In the genomic region with DNA sequence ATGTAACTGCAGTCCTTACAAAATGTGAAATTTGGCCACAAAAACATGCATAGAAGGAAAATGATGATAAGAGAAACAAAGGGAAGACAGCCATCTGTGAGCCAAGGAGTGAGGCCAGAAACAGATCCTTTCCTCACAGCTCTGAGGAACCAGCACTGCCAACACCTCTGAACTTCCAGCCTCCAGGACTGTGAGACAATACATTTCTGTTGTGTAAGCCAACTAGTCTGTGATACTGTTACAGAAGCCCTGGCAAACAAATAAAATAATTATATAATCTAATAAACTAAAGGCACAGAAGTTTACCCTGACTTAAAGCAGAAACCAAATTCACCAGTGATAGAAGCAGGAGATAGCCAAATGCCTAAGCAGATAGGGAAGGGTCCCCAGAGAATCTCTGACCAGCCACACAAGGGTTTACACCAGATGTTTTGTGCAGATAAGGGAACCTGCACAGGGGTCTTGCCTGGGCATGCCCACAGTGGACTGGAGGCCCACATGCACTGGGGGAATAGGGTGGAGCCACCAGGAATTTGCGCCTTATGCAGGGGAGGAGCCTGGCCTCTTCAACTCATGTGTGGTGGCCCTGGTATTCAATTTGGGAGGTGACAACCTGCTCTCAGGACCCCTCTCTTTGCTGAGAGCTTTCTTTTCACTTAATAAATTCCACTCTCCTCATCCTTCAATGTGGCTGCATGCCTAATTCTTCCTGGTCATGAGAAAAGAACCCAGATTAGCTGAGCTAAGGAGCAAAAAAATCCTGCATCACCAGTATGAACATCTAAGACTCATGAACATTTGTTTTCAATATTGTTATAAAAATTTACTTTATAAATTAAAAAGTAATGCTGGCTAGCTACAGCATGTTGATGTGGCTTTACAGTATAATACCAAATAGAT, we compare ENCODE assay signal across 13 cellular contexts. TPM values are rescaled to one million over a fixed set of nuclear protein-coding genes. Genes with fewer than 3 reads are reported as not detected.
A peak's percentile ranks its signal among the peaks of the same experiment; 100 is the strongest.
DNase-seq lines count a peak whose midpoint lies in the region; ATAC-seq and TF ChIP-seq lines count a peak whose summit lies in the region.
"Had no signal": no experiment of that assay in that cellular context is flagged by ENCODE, and none has a peak within 500 bp of the region (broad histone marks: within the 10 kb centered on the region; RNA-seq: fewer than 3 reads in every experiment).

No MANE protein-coding gene starts in this region.

- H3K4me1 Mint-ChIP-seq in activated T-helper 2 cell treated with anti-CD3 and anti-CD28 coated beads, Interferon-gamma antibody, Interleukin-2, Interleukin-4, amounts not matched to agents 10 μg/mL and 5 μg/mL and 100 μg/mL, durations not matched to agents 14 hours and 24 hours and 36 hours (ENCODE audit: low read depth) = peaks cover 15% of the 10 kb centered on the region
- peaks cover 22% of the 10 kb centered on the region for H3K4me1 Mint-ChIP-seq in activated CD4-positive, alpha-beta T cell treated with anti-CD3 and anti-CD28 coated beads, Interleukin-2, amount 10 ng/mL, durations not matched to agents 7 days and 5 days

- H3K18ac ChIP-seq in IMR-90 (ENCODE audit: low read depth, low read length) = peak overlapping the region; percentile 95

- intact Hi-C loops in IMR-90 (cut with micrococcal nuclease) = loop anchor here (5.0 kb wide), 2 partner anchors 33 to 228 kb away; no protein-coding TSS in a partner anchor
- intact Hi-C loops in activated T-helper 2 cell treated with anti-CD3 and anti-CD28 coated beads, Interferon-gamma antibody, Interleukin-2, Interleukin-4, amounts not matched to agents 10 μg/mL and 5 μg/mL and 100 μg/mL, durations not matched to agents 14 hours and 24 hours and 36 hours (cut with micrococcal nuclease) = no loop called here

- H4K91ac ChIP-seq in IMR-90 (ENCODE audit: insufficient read depth, low read depth, low read length) = peak overlapping the region; percentile 84

- no peak overlapping the region for H3K9ac ChIP-seq in IMR-90 (ENCODE audit: low read depth, low read length)

- no TSS peak for BruUV-seq in IMR-90 (replicated peaks; lab: Mats Ljungman, UMichigan)

- no peak for TF ChIP-seq RAD21 in IMR-90 (IDR thresholded peaks at IDR 0.05; ENCODE audit: low read length)

- peaks cover 6% of the 10 kb centered on the region for H3K9me1 ChIP-seq in IMR-90 (ENCODE audit: insufficient read depth, low read length)

- peak overlapping the region; percentile 69 for H2BK120ac ChIP-seq in IMR-90 (ENCODE audit: low read depth, low read length)

- peak overlapping the region; percentile 48 for H3K4ac ChIP-seq in IMR-90 (ENCODE audit: low read depth, low read length)

- H3K27me3 ChIP-seq in BE2C (no peaks in the 10 kb centered on the region), IMR-90 (ENCODE audit: control insufficient read depth, insufficient read depth, low read length) (no peaks in the 10 kb centered on the region; the same call in 1 of the 2 replicates), foreskin keratinocyte (no peaks in the 10 kb centered on the region)

- H3K4me3 Mint-ChIP-seq in activated T-helper 2 cell treated with anti-CD3 and anti-CD28 coated beads, Interferon-gamma antibody, Interleukin-2, Interleukin-4, amounts not matched to agents 10 μg/mL and 5 μg/mL and 100 μg/mL, durations not matched to agents 14 hours and 24 hours and 36 hours (ENCODE audit: low read depth) = no peak overlapping the region
- no peak overlapping the region for H3K4me3 Mint-ChIP-seq in activated CD4-positive, alpha-beta T cell treated with anti-CD3 and anti-CD28 coated beads, Interleukin-2, amount 10 ng/mL, durations not matched to agents 7 days and 5 days
- H3K4me3 Mint-ChIP-seq: activated CD4-positive, alpha-beta T cell treated with anti-CD3 and anti-CD28 coated beads for 36 hours; naive thymus-derived CD4-positive, alpha-beta T cell; T-helper 1 cell treated with Interleukin-12 subunit alpha and Interleukin-12 subunit beta and Interleukin-4 antibody, amounts not matched to agents 30 μg/mL and 1 μg/mL, for 36 hours had no signal

- H3K4me1 ChIP-seq in BE2C = no peaks in the 10 kb centered on the region
- peaks cover 3% of the 10 kb centered on the region; the same call in 1 of the 2 replicates for H3K4me1 ChIP-seq in IMR-90 (ENCODE audit: control insufficient read depth, insufficient read depth, low read length)
- peaks cover 14% of the 10 kb centered on the region for H3K4me1 ChIP-seq in foreskin keratinocyte

- H2AFZ ChIP-seq in IMR-90 (replicated peaks; ENCODE audit: low read length, poor library complexity) = no peak overlapping the region

- ATAC-seq in IMR-90 (ENCODE audit: low read depth) = no peak
- ATAC-seq in foreskin keratinocyte = no peak
- ATAC-seq: activated CD4-positive, alpha-beta T cell treated with anti-CD3 and anti-CD28 coated beads for 36 hours; naive thymus-derived CD4-positive, alpha-beta T cell had no signal

- no peak overlapping the region for H3K27ac Mint-ChIP-seq in activated T-helper 2 cell treated with anti-CD3 and anti-CD28 coated beads, Interferon-gamma antibody, Interleukin-2, Interleukin-4, amounts not matched to agents 10 μg/mL and 5 μg/mL and 100 μg/mL, durations not matched to agents 14 hours and 24 hours and 36 hours
- H3K27ac Mint-ChIP-seq in activated CD4-positive, alpha-beta T cell treated with anti-CD3 and anti-CD28 coated beads, Interleukin-2, amount 10 ng/mL, durations not matched to agents 7 days and 5 days = no peak overlapping the region
- H3K27ac Mint-ChIP-seq: activated CD4-positive, alpha-beta T cell treated with anti-CD3 and anti-CD28 coated beads for 36 hours; T-helper 1 cell treated with Interleukin-12 subunit alpha and Interleukin-12 subunit beta and Interleukin-4 antibody, amounts not matched to agents 30 μg/mL and 1 μg/mL, for 36 hours had no signal

- CTCF ChIA-PET in IMR-90 (lab: Yijun Ruan, JAX) = no interaction called here
- CTCF ChIA-PET in activated CD4-positive, alpha-beta T cell treated with anti-CD3 and anti-CD28 coated beads, Interleukin-2, amount 10 ng/mL, durations not matched to agents 7 days and 5 days (lab: Charles Lee) = interaction anchor here (1.0 kb wide), 1 partner anchor 21 kb away, joined by 3 read pairs; no protein-coding TSS in a partner anchor

- no CpG with 5 or more reads among the region's 1 CpG for WGBS in IMR-90 (ENCODE audit: extremely low coverage in 2 of 2, insufficient read length in 1 of 2), 2 experiments

- TF ChIP-seq CTCF in BE2C (IDR thresholded peaks at IDR 0.05; ENCODE audit: low read depth, low read length) = no peak
- no peak for TF ChIP-seq CTCF in IMR-90 (conservative IDR thresholded peaks at IDR 0.05; ENCODE audit: low read depth, low read length)
- TF ChIP-seq CTCF in foreskin keratinocyte (conservative IDR thresholded peaks at IDR 0.05) = no peak

- H3K9me3 ChIP-seq in BE2C = no peaks in the 10 kb centered on the region
- H3K9me3 ChIP-seq in IMR-90 (ENCODE audit: control insufficient read depth, insufficient read depth, low read length) = no peaks in the 10 kb centered on the region
- H3K9me3 ChIP-seq: thoracic aorta had no signal

- no peaks in the 10 kb centered on the region for H4K20me1 ChIP-seq in IMR-90 (ENCODE audit: insufficient read depth, low read length)

- POLR2A ChIA-PET in IMR-90 (lab: Charles Lee; ENCODE audit: unreplicated experiment) = no interaction called here
- POLR2A ChIA-PET in activated CD4-positive, alpha-beta T cell treated with anti-CD3 and anti-CD28 coated beads, Interleukin-2, amount 10 ng/mL, durations not matched to agents 7 days and 5 days (lab: Charles Lee) = no interaction called here

- peak overlapping the region; percentile 7; the same call in 1 of the 3 replicates for H2BK15ac ChIP-seq in IMR-90 (ENCODE audit: low read depth, low read length)

- H3K4me3 ChIP-seq in BE2C (ENCODE audit: low read depth, low read length) (no peak overlapping the region), IMR-90 (ENCODE audit: insufficient read depth, low read depth, low read length) (no peak overlapping the region)
- H3K4me3 ChIP-seq: thoracic aorta had no signal

- H3K4me2 ChIP-seq in IMR-90 (ENCODE audit: low read depth, low read length) = no peak overlapping the region

- TF ChIP-seq POLR2A in IMR-90 (IDR thresholded peaks at IDR 0.05; ENCODE audit: low read depth, low read length) = no peak

- no peak overlapping the region for H3K56ac ChIP-seq in IMR-90 (ENCODE audit: extremely low read depth, insufficient read depth, low read length)

- H3K27ac ChIP-seq in IMR-90 (ENCODE audit: insufficient read depth, low read length) (peak overlapping the region; percentile 69; the same call in 1 of the 2 replicates), foreskin keratinocyte (peak overlapping the region; percentile 44)
- H3K27ac ChIP-seq: thoracic aorta had no signal

- peak overlapping the region; percentile 34 for H3K14ac ChIP-seq in IMR-90 (replicated peaks; ENCODE audit: low read depth, low read length)

- in situ Hi-C loops in IMR-90 (cut with MboI; ENCODE audit: low sequenced_read_pairs) = no loop called here

- peaks cover 4 to 22% of the 10 kb centered on the region in 2 experiments; a peak in 3 of 4 replicates for H3K79me1 ChIP-seq in IMR-90 (ENCODE audit: low read depth in 1 of 2, low read length in 2 of 2)

- peak overlapping the region; percentile 43 to 85; a peak in 3 of 4 replicates for H4K8ac ChIP-seq in IMR-90 (ENCODE audit: low read depth in 2 of 2, low read length in 2 of 2)

- H3K36me3 ChIP-seq in BE2C = no peaks in the 10 kb centered on the region
- no peaks in the 10 kb centered on the region for H3K36me3 ChIP-seq in IMR-90 (ENCODE audit: control insufficient read depth, insufficient read depth, low read length)
- H3K36me3 ChIP-seq: thoracic aorta had no signal

- peak overlapping the region; percentile 60; the same call in 1 of the 2 replicates for H3K23ac ChIP-seq in IMR-90 (ENCODE audit: low read depth, low read length)

- no peaks in the 10 kb centered on the region for H3K36me3 Mint-ChIP-seq in activated T-helper 2 cell treated with anti-CD3 and anti-CD28 coated beads, Interferon-gamma antibody, Interleukin-2, Interleukin-4, amounts not matched to agents 10 μg/mL and 5 μg/mL and 100 μg/mL, durations not matched to agents 14 hours and 24 hours and 36 hours (ENCODE audit: low read depth)
- peaks cover 13% of the 10 kb centered on the region for H3K36me3 Mint-ChIP-seq in activated CD4-positive, alpha-beta T cell treated with anti-CD3 and anti-CD28 coated beads, Interleukin-2, amount 10 ng/mL, durations not matched to agents 7 days and 5 days (ENCODE audit: low read depth)

- peak overlapping the region; percentile 91 for H4K5ac ChIP-seq in IMR-90 (ENCODE audit: low read depth, low read length)

- DNase-seq in BE2C (peak; percentile 47), IMR-90 (peak; percentile 7), astrocyte of the hippocampus (ENCODE audit: low read depth, low spot score) (peak; percentile 5), foreskin keratinocyte (peak; percentile 37 to 67), NCI-H1930 (lab: John Stamatoyannopoulos, UW) (no peak), NCI-H345 (lab: John Stamatoyannopoulos, UW) (no peak)
- DNase-seq in activated T-helper 2 cell treated with anti-CD3 and anti-CD28 coated beads, Interferon-gamma antibody, Interleukin-2, Interleukin-4, amounts not matched to agents 10 μg/mL and 5 μg/mL and 100 μg/mL, durations not matched to agents 14 hours and 24 hours and 36 hours (ENCODE audit: low spot score) = no peak
- DNase-seq in activated CD4-positive, alpha-beta T cell treated with anti-CD3 and anti-CD28 coated beads, Interleukin-2, amount 10 ng/mL, durations not matched to agents 7 days and 5 days = no peak
- DNase-seq: activated CD4-positive, alpha-beta T cell treated with anti-CD3 and anti-CD28 coated beads for 36 hours; naive thymus-derived CD4-positive, alpha-beta T cell; NCI-H1417 had no signal

- dilution Hi-C loops in IMR-90 (cut with HindIII; ENCODE audit: low sequenced_read_pairs, unreplicated experiment) = no loop called here

- no peak overlapping the region for H2AK5ac ChIP-seq in IMR-90 (ENCODE audit: low read depth, low read length)

- H2BK20ac ChIP-seq in IMR-90 (ENCODE audit: low read depth, low read length) = peak overlapping the region; percentile 91

- H3K27me3 Mint-ChIP-seq in activated T-helper 2 cell treated with anti-CD3 and anti-CD28 coated beads, Interferon-gamma antibody, Interleukin-2, Interleukin-4, amounts not matched to agents 10 μg/mL and 5 μg/mL and 100 μg/mL, durations not matched to agents 14 hours and 24 hours and 36 hours (ENCODE audit: low read depth) = peaks cover 2% of the 10 kb centered on the region
- peaks cover 2% of the 10 kb centered on the region for H3K27me3 Mint-ChIP-seq in activated CD4-positive, alpha-beta T cell treated with anti-CD3 and anti-CD28 coated beads, Interleukin-2, amount 10 ng/mL, durations not matched to agents 7 days and 5 days
- H3K27me3 Mint-ChIP-seq: activated CD4-positive, alpha-beta T cell treated with anti-CD3 and anti-CD28 coated beads for 36 hours had no signal

- H2AK9ac ChIP-seq in IMR-90 (replicated peaks; ENCODE audit: low read depth, low read length, poor library complexity) = no peak overlapping the region

- peak overlapping the region; percentile 60 for H2BK5ac ChIP-seq in IMR-90 (ENCODE audit: low read depth, low read length, poor library complexity, severe bottlenecking)

- H3K9me3 Mint-ChIP-seq in activated T-helper 2 cell treated with anti-CD3 and anti-CD28 coated beads, Interferon-gamma antibody, Interleukin-2, Interleukin-4, amounts not matched to agents 10 μg/mL and 5 μg/mL and 100 μg/mL, durations not matched to agents 14 hours and 24 hours and 36 hours = peaks cover 7% of the 10 kb centered on the region
- peaks cover 10% of the 10 kb centered on the region for H3K9me3 Mint-ChIP-seq in activated CD4-positive, alpha-beta T cell treated with anti-CD3 and anti-CD28 coated beads, Interleukin-2, amount 10 ng/mL, durations not matched to agents 7 days and 5 days

RNA-seq across cellular contexts. Expression of a gene that starts 3.8 kb away (rescaled TPM):
- 3.3 TPM for polyA plus RNA-seq in BE2C (2012; ENCODE audit: insufficient read depth, insufficient read length, low read depth)
- total RNA-seq in IMR-90 (2012; rRNA removed) (8.6 and 16.7 TPM in 2 replicates), foreskin keratinocyte (15.0 and 15.1 TPM in 2 replicates)
- polyA plus RNA-seq in IMR-90 (2012; rRNA removed) (4.9 and 6.4 TPM in 2 replicates), foreskin keratinocyte (1.8 and 2.2 TPM in 2 replicates)
- 0.88 and 0.95 TPM in 2 replicates for polyA plus RNA-seq in IMR-90 (2012; cell fraction: cytosol; rRNA removed)
- 1.1 and 13.4 TPM in 2 replicates for polyA plus RNA-seq in IMR-90 (2012; cell fraction: nucleus; rRNA removed; ENCODE audit: low replicate concordance)
- 38.8 and 42.7 TPM in 2 replicates for total RNA-seq in activated T-helper 2 cell treated with anti-CD3 and anti-CD28 coated beads, Interferon-gamma antibody, Interleukin-2, Interleukin-4, amounts not matched to agents 10 μg/mL and 5 μg/mL and 100 μg/mL, durations not matched to agents 14 hours and 24 hours and 36 hours
- total RNA-seq in activated CD4-positive, alpha-beta T cell treated with anti-CD3 and anti-CD28 coated beads, Interleukin-2, amount 10 ng/mL, durations not matched to agents 7 days and 5 days = 10 to 100 TPM; 46.2 to 53.4 TPM

Comparison
In these comparisons a context has a peak if more than half of its experiments do, and no peak if none do; other contexts are left out.
1. DNase-seq: peak in BE2C (single experiment), IMR-90 (single experiment), astrocyte of the hippocampus (single experiment) and foreskin keratinocyte (2 of 2); none in activated T-helper 2 cell treated with anti-CD3 and anti-CD28 coated beads, Interferon-gamma antibody, Interleukin-2, Interleukin-4, amounts not matched to agents 10 μg/mL and 5 μg/mL and 100 μg/mL, durations not matched to agents 14 hours and 24 hours and 36 hours (single experiment), NCI-H1930 (0 of 2), activated CD4-positive, alpha-beta T cell treated with anti-CD3 and anti-CD28 coated beads, Interleukin-2, amount 10 ng/mL, durations not matched to agents 7 days and 5 days (single experiment) and NCI-H345 (single experiment).